Comparison of ENCODE assay signal across 8 cellular contexts in the genomic region with DNA sequence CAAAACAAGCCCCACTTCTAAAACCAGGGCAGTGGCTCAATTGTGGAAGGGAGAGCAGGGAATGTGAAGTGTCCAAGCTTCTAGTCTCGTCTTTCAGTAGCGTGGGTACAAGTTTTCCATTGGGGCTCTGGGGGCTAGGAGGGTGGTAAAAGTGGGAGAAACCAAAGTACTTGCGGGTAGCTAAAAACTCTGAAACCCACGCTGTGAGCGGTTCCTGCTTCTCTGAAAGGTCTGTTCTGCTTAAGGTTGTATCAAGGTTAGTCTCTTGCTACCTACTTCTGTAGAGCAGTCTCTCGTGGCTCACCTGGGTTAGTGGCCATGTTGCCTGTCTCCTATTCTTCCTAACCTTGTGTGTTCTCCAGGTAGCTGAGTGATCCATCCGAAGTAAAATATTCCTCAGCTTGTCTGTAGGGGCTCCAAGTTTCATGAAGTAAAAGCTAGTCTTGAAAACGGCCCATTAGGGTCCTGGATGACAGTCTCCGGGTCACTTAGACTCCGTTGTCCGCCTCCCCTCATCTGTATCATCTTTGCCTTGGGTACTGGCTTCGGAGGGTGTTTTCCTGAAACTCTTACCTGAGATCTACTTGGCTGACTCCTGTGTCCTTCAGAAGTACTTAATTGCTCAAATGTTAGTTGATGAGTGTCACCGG. TPM values are rescaled to one million over a fixed set of nuclear protein-coding genes. Genes with fewer than 3 reads are reported as not detected.
DNase-seq lines count a peak whose midpoint lies in the region; ATAC-seq and TF ChIP-seq lines count a peak whose summit lies in the region.
"Had no signal": no experiment of that assay in that cellular context is flagged by ENCODE, and none has a peak within 500 bp of the region (broad histone marks: within the 10 kb centered on the region; RNA-seq: fewer than 3 reads in every experiment).

No MANE protein-coding gene starts in this region.

- peaks cover 21% of the 10 kb centered on the region for H3K36me3 Mint-ChIP-seq in endodermal cell (ENCODE audit: low read depth)
- peaks cover 24 to 25% of the 10 kb centered on the region in 2 donors for H3K36me3 Mint-ChIP-seq in stimulated activated naive B cell treated with anti-CD40 and anti-IgM and Interleukin-4, amounts not matched to agents 10 μg/mL and 1 μg/mL and 100 μg/mL, for 72 hours

- peak; percentile 12 for ATAC-seq in GM18511 (IDR thresholded peaks at IDR 0.05; ENCODE audit: unreplicated experiment)
- ATAC-seq in stimulated activated naive B cell treated with anti-CD40 and anti-IgM and Interleukin-4, amounts not matched to agents 10 μg/mL and 1 μg/mL and 100 μg/mL, for 72 hours (replicated peaks), result peak; percentile 14 to 24

- TF ChIP-seq CTCF in NB4 (IDR thresholded peaks at IDR 0.05; ENCODE audit: low read depth, low read length), result no peak
- no peak for TF ChIP-seq CTCF in endodermal cell (conservative IDR thresholded peaks at IDR 0.05)

- TF ChIP-seq POLR2A in NB4 (IDR thresholded peaks at IDR 0.05; ENCODE audit: extremely low read depth, insufficient read length), result no peak

- H3K9me3 Mint-ChIP-seq in endodermal cell, result no peaks in the 10 kb centered on the region
- no peaks in the 10 kb centered on the region for H3K9me3 Mint-ChIP-seq in stimulated activated naive B cell treated with anti-CD40 and anti-IgM and Interleukin-4, amounts not matched to agents 10 μg/mL and 1 μg/mL and 100 μg/mL, for 72 hours

- peak overlapping the region; percentile 99 for H3K27ac Mint-ChIP-seq in endodermal cell
- H3K27ac Mint-ChIP-seq in stimulated activated naive B cell treated with anti-CD40 and anti-IgM and Interleukin-4, amounts not matched to agents 10 μg/mL and 1 μg/mL and 100 μg/mL, for 72 hours, result peak overlapping the region; percentile 99

- H3K27ac ChIP-seq in endodermal cell (ENCODE audit: low read depth, low read length), result no peak overlapping the region

- no peaks in the 10 kb centered on the region for H3K27me3 Mint-ChIP-seq in endodermal cell (ENCODE audit: insufficient read depth)
- no peaks in the 10 kb centered on the region for H3K27me3 Mint-ChIP-seq in stimulated activated naive B cell treated with anti-CD40 and anti-IgM and Interleukin-4, amounts not matched to agents 10 μg/mL and 1 μg/mL and 100 μg/mL, for 72 hours

- H3K36me3 ChIP-seq in endodermal cell (ENCODE audit: control insufficient read depth, insufficient read depth, low read length), result peaks cover 24% of the 10 kb centered on the region

- 89 to 90% methylated on average over 9 to 13 of the region's 13 CpGs for WGBS in endodermal cell (ENCODE audit: insufficient coverage in 1 of 2, insufficient read length in 1 of 2), 2 experiments

- no peak overlapping the region for H3K9ac ChIP-seq in endodermal cell (ENCODE audit: extremely low read depth, low read length, poor library complexity, severe bottlenecking)

- peaks cover 27% of the 10 kb centered on the region for H3K4me1 ChIP-seq in endodermal cell (ENCODE audit: control insufficient read depth, insufficient read depth, low read length)

- H3K4me3 Mint-ChIP-seq in endodermal cell, result peak overlapping the region; percentile 92
- H3K4me3 Mint-ChIP-seq in stimulated activated naive B cell treated with anti-CD40 and anti-IgM and Interleukin-4, amounts not matched to agents 10 μg/mL and 1 μg/mL and 100 μg/mL, for 72 hours, result peak overlapping the region; percentile 88 to 92

- H3K9me3 ChIP-seq in endodermal cell (ENCODE audit: control insufficient read depth, low read length), result no peaks in the 10 kb centered on the region

- H3K27me3 ChIP-seq in endodermal cell (ENCODE audit: control insufficient read depth, insufficient read depth, low read length, poor library complexity, severe bottlenecking), result no peaks in the 10 kb centered on the region

- H3K4me1 Mint-ChIP-seq in endodermal cell, result peaks cover 73% of the 10 kb centered on the region
- H3K4me1 Mint-ChIP-seq in stimulated activated naive B cell treated with anti-CD40 and anti-IgM and Interleukin-4, amounts not matched to agents 10 μg/mL and 1 μg/mL and 100 μg/mL, for 72 hours, result peaks cover 40 to 57% of the 10 kb centered on the region in 2 donors

- peak overlapping the region; percentile 86 for H3K4me3 ChIP-seq in NB4 (ENCODE audit: low read depth, low read length)
- H3K4me3 ChIP-seq in endodermal cell (ENCODE audit: low read length), result peak overlapping the region; percentile 88

- DNase-seq in NB4 (ENCODE audit: low read depth) (peak; percentile 24), endodermal cell (no peak), HT-29 (ENCODE audit: low spot score) (no peak), NCI-H345 (lab: John Stamatoyannopoulos, UW) (no peak), NAMALWA (ENCODE audit: low spot score) (no peak)
- peak; percentile 31 for DNase-seq in stimulated activated naive B cell treated with anti-CD40 and anti-IgM and Interleukin-4, amounts not matched to agents 10 μg/mL and 1 μg/mL and 100 μg/mL, for 72 hours
- DNase-seq: nucleus accumbens had no signal

RNA-seq across cellular contexts. Expression of a gene that starts 1.9 kb away (rescaled TPM):
- 100 to 1,000 TPM; 222 to 345 TPM for total RNA-seq in endodermal cell
- 127 TPM for polyA plus RNA-seq in endodermal cell (2013, experiment 1 of 2)
- polyA plus RNA-seq in endodermal cell (2013, experiment 2 of 2), result 106 TPM
- total RNA-seq in HT-29 (2014; rRNA removed; shearing (Covaris generic)), result 306 and 310 TPM in 2 replicates

Comparison
In these comparisons a context has a peak if more than half of its experiments do, and no peak if none do; other contexts are left out.
1. DNase-seq: peak in NB4 (single experiment) and stimulated activated naive B cell treated with anti-CD40 and anti-IgM and Interleukin-4, amounts not matched to agents 10 μg/mL and 1 μg/mL and 100 μg/mL, for 72 hours (single experiment); none in endodermal cell (single experiment), HT-29 (single experiment), NCI-H345 (single experiment) and NAMALWA (single experiment).